8 cellular contexts compared by ENCODE assay signal in the genomic region with DNA sequence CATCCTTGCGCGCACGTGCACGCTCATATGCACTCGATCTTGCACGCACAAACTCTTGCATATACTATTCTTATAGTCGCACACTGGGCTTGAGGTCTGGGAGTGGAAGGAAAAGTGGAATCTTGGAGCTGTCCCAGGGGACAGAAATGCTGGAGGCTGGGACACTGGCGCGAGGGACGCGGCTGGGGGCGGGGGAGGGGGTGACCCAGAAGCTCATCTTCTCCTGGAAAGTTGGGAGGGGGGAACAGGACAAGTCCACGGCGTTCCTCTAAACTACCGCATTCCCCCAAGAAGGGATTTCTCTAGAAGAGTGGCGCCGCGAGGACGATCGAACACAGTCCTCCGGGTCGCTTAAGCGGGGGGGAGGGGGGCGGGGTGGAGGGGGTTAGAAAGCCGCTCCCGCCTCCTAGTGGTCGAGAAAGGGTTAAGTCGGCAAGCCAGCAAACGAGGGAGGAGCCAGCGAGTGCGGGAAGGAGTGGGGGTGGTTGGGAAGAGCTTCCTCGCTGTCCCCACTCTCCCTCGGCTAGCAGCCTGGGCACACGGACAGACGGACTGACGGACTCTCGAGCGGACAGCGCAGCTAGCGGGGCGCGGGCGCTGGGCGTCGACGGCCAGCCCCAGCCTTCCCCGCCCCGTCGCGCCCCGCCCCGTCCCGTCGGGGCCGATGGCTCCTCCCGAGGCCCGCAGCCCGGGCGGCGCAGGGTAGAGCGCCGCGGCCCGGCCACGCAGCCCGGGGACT. TPM values are rescaled to one million over a fixed set of nuclear protein-coding genes. Genes with fewer than 3 reads are reported as not detected.
DNase-seq lines count a peak whose midpoint lies in the region; ATAC-seq, FAIRE-seq and TF ChIP-seq lines count a peak whose summit lies in the region.

RTN4RL2 (plus strand) TSS at position 512 of the 739 bp plus-strand sequence. CDS start 338 bp downstream, outside the sequence.

- H3K27ac ChIP-seq in CD8-positive, alpha-beta memory T cell (ENCODE audit: low read depth, low read length), result no peak within 1 kb of the TSS
- H3K27ac ChIP-seq in GM23248 (no peak within 1 kb of the TSS), H1 (ENCODE audit: low read depth, low read length) (no peak within 1 kb of the TSS), tibial nerve (no peak within 1 kb of the TSS)

- H3K27ac Mint-ChIP-seq in CD8-positive, alpha-beta memory T cell, result peak within 1 kb of the TSS in 6 of 8 donors; percentile 5 to 66 (median 47)

- H3K56ac ChIP-seq in H1 (replicated peaks; ENCODE audit: insufficient read length, low read depth, low read length), result no peak within 1 kb of the TSS

- peak within 1 kb of the TSS; percentile 71 for H3K4me3 ChIP-seq in CD8-positive, alpha-beta memory T cell (ENCODE audit: low read length)
- H3K4me3 ChIP-seq in GM23248 (peak within 1 kb of the TSS; percentile 66), H1 (ENCODE audit: extremely low read depth in 1 of 4, insufficient read depth in 2 of 4, low read depth in 3 of 4, low read length in 4 of 4) (peak within 1 kb of the TSS; percentile 62 to 97 (median 74)), mucosa of descending colon (no peak within 1 kb of the TSS), tibial nerve (peak within 1 kb of the TSS; percentile 16 to 49 (median 31))

- 0 to 2% methylated on average over 21 to 35 of the region's 66 CpGs for WGBS in GM23248 (ENCODE audit: low coverage in 1 of 2, low lambda C conversion rate in 2 of 2, missing lambda C conversion rate in 2 of 2), 2 experiments
- WGBS in H1 (ENCODE audit: extremely low coverage in 1 of 2, insufficient coverage in 1 of 2, insufficient read length in 1 of 2, insufficient replicate concordance in 2 of 2, low coverage in 1 of 2, low lambda C conversion rate in 2 of 2, missing lambda C conversion rate in 1 of 2), 2 experiments, result 0% methylated on average over 15 of the region's 66 CpGs; no CpG with 5 or more reads in 1 of the 2 experiments
- WGBS in tibial nerve, 2 donors, result 0 to 1% methylated on average over 33 to 37 of the region's 66 CpGs

- POLR2A ChIA-PET in CD8-positive, alpha-beta memory T cell (lab: Charles Lee), result interaction anchor here (0.6 to 1.4 kb wide), 3 partner anchors 13 to 135 kb away, joined by 3 to 4 read pairs (median 3); no protein-coding TSS in a partner anchor
- POLR2A ChIA-PET in H1 (lab: Charles Lee; ENCODE audit: partially characterized antibody), result interaction anchor here (0.8 to 10.5 kb wide), 19 partner anchors 9 to 281 kb away, joined by 3 to 141 read pairs (median 4); partner anchors contain the start of genes SELENOH, SLC43A1, TIMM10 and TNKS1BP1

- H3K9ac ChIP-seq in GM23248 (peak within 1 kb of the TSS; percentile 31; the same call in 1 of the 2 replicates), H1 (replicated peaks in 1 of 4; ENCODE audit: extremely low read depth in 1 of 4, low read depth in 3 of 4, low read length in 3 of 4) (peak within 1 kb of the TSS in 2 of 4 experiments; percentile 3 to 25; a peak in 4 of 7 replicates)

- H3K4me1 Mint-ChIP-seq in CD8-positive, alpha-beta memory T cell, result peaks cover 28 to 43% (median 34%) of the 10 kb centered on the region in 3 donors

- H3K9me3 Mint-ChIP-seq in CD8-positive, alpha-beta memory T cell, result no peaks in the 10 kb centered on the region

- H2BK5ac ChIP-seq in H1 (ENCODE audit: low read depth, low read length), result peak within 1 kb of the TSS; percentile 52; the same call in 1 of the 2 replicates

- H3K14ac ChIP-seq in H1 (ENCODE audit: insufficient read length), result no peak within 1 kb of the TSS

- H3K23ac ChIP-seq in H1 (ENCODE audit: insufficient read length), result no peak within 1 kb of the TSS

- peaks cover 27% of the 10 kb centered on the region for H3K27me3 ChIP-seq in CD8-positive, alpha-beta memory T cell (ENCODE audit: insufficient read depth, low read length, poor library complexity, severe bottlenecking)
- H3K27me3 ChIP-seq in GM23248 (replicated peaks; ENCODE audit: insufficient read depth), result peaks cover 10% of the 10 kb centered on the region
- peaks cover 8 to 36% (median 27%) of the 10 kb centered on the region in 4 experiments for H3K27me3 ChIP-seq in H1 (replicated peaks in 1 of 4; ENCODE audit: control insufficient read depth in 3 of 4, extremely low read depth in 1 of 4, insufficient read depth in 3 of 4, low read length in 3 of 4)
- H3K27me3 ChIP-seq in tibial nerve, result peaks cover 2 to 68% of the 10 kb centered on the region in 2 donors

- TF ChIP-seq RAD21 in H1 (IDR thresholded peaks at IDR 0.05 in 1 of 2, conservative IDR thresholded peaks at IDR 0.05 in 1 of 2; ENCODE audit: low read depth in 2 of 2, low read length in 2 of 2), result no peak

- H3K4ac ChIP-seq in H1 (replicated peaks; ENCODE audit: insufficient read length, low read depth, low read length), result no peak within 1 kb of the TSS

- H3K9me2 ChIP-seq in GM23248 (ENCODE audit: insufficient read depth), result no peaks in the 10 kb centered on the region

- H2AK5ac ChIP-seq in H1 (ENCODE audit: low read depth, low read length), result no peak within 1 kb of the TSS; the same call in 1 of the 2 replicates

- no peak within 1 kb of the TSS for H4K91ac ChIP-seq in H1 (replicated peaks; ENCODE audit: insufficient read length, low read length)

- peak within 1 kb of the TSS; percentile 69 to 90 (median 84) for H3K4me3 Mint-ChIP-seq in CD8-positive, alpha-beta memory T cell

- no peaks in the 10 kb centered on the region for H3F3A ChIP-seq in GM23248 (ENCODE audit: insufficient read depth)

- H3K27me3 Mint-ChIP-seq in CD8-positive, alpha-beta memory T cell, result peaks cover 29 to 34% of the 10 kb centered on the region in 2 donors

- H4K8ac ChIP-seq in H1 (ENCODE audit: extremely low read depth, insufficient read depth, low read length), result no peak within 1 kb of the TSS

- TF ChIP-seq CTCF in H1 (IDR thresholded peaks at IDR 0.05; ENCODE audit: control extremely low read depth in 1 of 3, insufficient read depth in 1 of 3, low read depth in 1 of 3, low read length in 3 of 3), result peak; percentile 40 to 51 (median 40)
- no peak for TF ChIP-seq CTCF in mucosa of descending colon (IDR thresholded peaks at IDR 0.05)
- peak in 1 of 5 experiments; percentile 13 for TF ChIP-seq CTCF in tibial nerve (IDR thresholded peaks at IDR 0.05)

- CTCF ChIA-PET in CD8-positive, alpha-beta memory T cell (lab: Charles Lee), result interaction anchor here (0.6 to 8.4 kb wide), 9 partner anchors 11 to 181 kb away, joined by 3 to 151 read pairs (median 4); partner anchors contain the start of genes SLC43A1 and TIMM10
- CTCF ChIA-PET in H1 (lab: Charles Lee; ENCODE audit: partially characterized antibody), result interaction anchor here (0.7 to 14.0 kb wide), 23 partner anchors 8 to 188 kb away, joined by 3 to 452 read pairs (median 5); partner anchors contain the start of genes SLC43A1, SLC43A3 and TIMM10

- H2BK15ac ChIP-seq in H1 (ENCODE audit: low read length), result 0 out of 2 replicates have a peak within 1 kb of the TSS, but pooled peaks have one; percentile 40

- no peaks in the 10 kb centered on the region for H3K36me3 ChIP-seq in CD8-positive, alpha-beta memory T cell (ENCODE audit: insufficient read depth, low read length)
- H3K36me3 ChIP-seq in GM23248 (ENCODE audit: low read depth) (no peaks in the 10 kb centered on the region), H1 (ENCODE audit: control insufficient read depth in 2 of 4, insufficient read depth in 4 of 4, low read length in 3 of 4) (no peaks in the 10 kb centered on the region), mucosa of descending colon (ENCODE audit: low read depth) (no peaks in the 10 kb centered on the region), tibial nerve (no peaks in the 10 kb centered on the region)

- in situ Hi-C loops in GM23248 (cut with MboI), result no loop called here

- DNase-seq in CD8-positive, alpha-beta memory T cell, result peak in 3 of 5 donors; percentile 12 to 18 (median 16)
- DNase-seq in GM23248, result peak; percentile 67
- DNase-seq in NCI-H2171 treated with DMSO at 0.1 percent for 48 hours (lab: John Stamatoyannopoulos, UW), result peak; percentile 85
- peak; percentile 49 for DNase-seq in activated CD4-positive, CD25-positive, alpha-beta regulatory T cell treated with anti-CD3 and anti-CD28 coated beads, Interleukin-2, amount 50 U/mL, for 72 hours
- peak in 1 of 2 experiments; percentile 86 for DNase-seq in H1 (ENCODE audit: low read depth in 1 of 2, low spot score in 2 of 2)
- peak in 2 of 3 donors; percentile 35 to 61 for DNase-seq in mucosa of descending colon
- DNase-seq in tibial nerve (ENCODE audit: low spot score in 2 of 2), result no peak
- DNase-seq in mesenteric fat pad (ENCODE audit: low spot score), result no peak

- peak within 1 kb of the TSS; percentile 80; the same call in 1 of the 2 replicates for H2BK12ac ChIP-seq in H1 (ENCODE audit: low read depth, low read length)

- peaks cover 3% of the 10 kb centered on the region; the same call in 1 of the 2 replicates for H3K79me1 ChIP-seq in H1 (ENCODE audit: low read depth, low read length)

- H2BK120ac ChIP-seq in H1 (replicated peaks; ENCODE audit: low read depth, low read length), result no peak within 1 kb of the TSS

- H3K18ac ChIP-seq in H1 (ENCODE audit: extremely low read depth, low read length), result peak within 1 kb of the TSS; percentile 48

- peak; percentile 66 for ATAC-seq in mucosa of descending colon

- TF ChIP-seq EP300 in H1 (IDR thresholded peaks at IDR 0.05; ENCODE audit: borderline replicate concordance in 1 of 2, low read depth in 2 of 2, low read length in 2 of 2), result no peak
- TF ChIP-seq EP300 in tibial nerve (IDR thresholded peaks at IDR 0.05), result no peak

- H3K9me3 ChIP-seq in CD8-positive, alpha-beta memory T cell (ENCODE audit: low read length), result no peaks in the 10 kb centered on the region
- no peaks in the 10 kb centered on the region for H3K9me3 ChIP-seq in GM23248 (ENCODE audit: low read depth)
- no peaks in the 10 kb centered on the region for H3K9me3 ChIP-seq in H1 (ENCODE audit: insufficient read depth in 2 of 2, low read depth in 1 of 2, low read length in 1 of 2)
- H3K9me3 ChIP-seq in mucosa of descending colon, result no peaks in the 10 kb centered on the region
- H3K9me3 ChIP-seq in tibial nerve, result no peaks in the 10 kb centered on the region

- no peaks in the 10 kb centered on the region for H3K79me2 ChIP-seq in GM23248 (ENCODE audit: insufficient read depth)
- H3K79me2 ChIP-seq in H1 (ENCODE audit: control insufficient read depth in 1 of 2, insufficient read depth in 2 of 2, low read length in 2 of 2), result peaks cover 0 to 21% of the 10 kb centered on the region in 2 experiments; a peak in 2 of 4 replicates

- peak within 1 kb of the TSS; percentile 68 for H3K4me2 ChIP-seq in GM23248 (ENCODE audit: unreplicated experiment)
- H3K4me2 ChIP-seq in H1 (ENCODE audit: insufficient read depth in 1 of 2, low read depth in 2 of 2, low read length in 2 of 2), result peak within 1 kb of the TSS; percentile 84 to 99

- peaks cover 29% of the 10 kb centered on the region for H3K4me1 ChIP-seq in CD8-positive, alpha-beta memory T cell (ENCODE audit: insufficient read depth, low read length)
- H3K4me1 ChIP-seq in GM23248 (ENCODE audit: insufficient read depth) (no peaks in the 10 kb centered on the region; the same call in 1 of the 2 replicates), H1 (replicated peaks in 1 of 4; ENCODE audit: control insufficient read depth in 3 of 4, insufficient read depth in 4 of 4, low read length in 3 of 4) (peaks cover 5 to 50% (median 37%) of the 10 kb centered on the region in 4 experiments), mucosa of descending colon (ENCODE audit: low read depth) (peaks cover 31% of the 10 kb centered on the region), tibial nerve (peaks cover 0 to 44% (median 29%) of the 10 kb centered on the region in 4 donors)

- peaks cover 0 to 2% (median 0%) of the 10 kb centered on the region in 3 donors for H3K36me3 Mint-ChIP-seq in CD8-positive, alpha-beta memory T cell

- H3K23me2 ChIP-seq in H1 (ENCODE audit: low read depth, low read length), result peaks cover 24% of the 10 kb centered on the region

- TF ChIP-seq POLR2A in H1 (IDR thresholded peaks at IDR 0.05; ENCODE audit: control extremely low read depth in 1 of 2, low read depth in 2 of 2, low read length in 2 of 2) (no peak), tibial nerve (IDR thresholded peaks at IDR 0.05) (no peak)

- H2BK20ac ChIP-seq in H1 (ENCODE audit: low read length), result 0 out of 2 replicates have a peak within 1 kb of the TSS, but pooled peaks have one; percentile 61

- no peak within 1 kb of the TSS for H4K5ac ChIP-seq in H1 (ENCODE audit: insufficient read length, low read depth, low read length)

- H2AFZ ChIP-seq in GM23248, result peak within 1 kb of the TSS; percentile 77; the same call in 1 of the 2 replicates
- H2AFZ ChIP-seq in H1 (ENCODE audit: low read length), result no peak within 1 kb of the TSS

- no peaks in the 10 kb centered on the region for H4K20me1 ChIP-seq in GM23248 (ENCODE audit: insufficient read depth)
- peaks cover 0 to 2% of the 10 kb centered on the region in 2 experiments for H4K20me1 ChIP-seq in H1 (replicated peaks in 1 of 2; ENCODE audit: control insufficient read depth in 1 of 2, insufficient read depth in 2 of 2, low read length in 2 of 2)

- intact Hi-C loops in mucosa of descending colon (cut with DNase I, micrococcal nuclease), result loop anchor here in 1 of 2 donors (10.0 kb wide), 1 partner anchor 1055 kb away; no protein-coding TSS in a partner anchor

- no peak for FAIRE-seq in H1 (lab: Jason Lieb, UNC)

RNA-seq across cellular contexts. Expression of gene RTN4RL2, which starts in this region (rescaled TPM):
- total RNA-seq in CD8-positive, alpha-beta memory T cell, result under 1 TPM; 0.24 to 0.27 TPM
- 0.28 TPM for polyA plus RNA-seq in CD8-positive, alpha-beta memory T cell
- 0.32 TPM in 1 of 2 replicates, not detected in the other for total RNA-seq in GM23248 (2014; rRNA removed; shearing (Covaris generic))
- polyA plus RNA-seq in GM23248 (2016; fragmentation: Nextera tagmentation; extraction: Ambion mirVana), result 0.80 and 1.1 TPM in 2 replicates
- total RNA-seq in H1 (2021; fragmentation: NEBNext Ultra II Directional; extraction: Animal tissue kit (Norgen Biotek cat#: 25700)), result 23.7 and 24.4 TPM in 2 replicates
- polyA plus RNA-seq in H1 (2011; rRNA removed), result 11.4 and 17.3 TPM in 2 replicates
- 4.4 TPM for polyA plus RNA-seq in H1 (2011; cell fraction: cytosol; rRNA removed)
- 11.2 TPM for polyA plus RNA-seq in H1 (2011; cell fraction: nucleus; rRNA removed)
- 13.1 to 33.1 TPM (median 28.5 TPM) in 4 replicates for polyA plus RNA-seq in H1 (2012, experiment 1 of 2)
- 15.1 TPM for polyA plus RNA-seq in H1 (2012, experiment 2 of 2)
- 25.6 TPM for polyA plus RNA-seq in H1 (2013, experiment 1 of 2)
- 28.8 TPM for polyA plus RNA-seq in H1 (2013, experiment 2 of 2)
- polyA minus RNA-seq in H1 (2011; rRNA and poly(A)+ RNA removed), result 3.2 and 3.9 TPM in 2 replicates
- 16.0 TPM for polyA minus RNA-seq in H1 (2011; cell fraction: cytosol; rRNA and poly(A)+ RNA removed)
- polyA minus RNA-seq in H1 (2011; cell fraction: nucleus; rRNA and poly(A)+ RNA removed), result 12.4 TPM
- under 1 TPM; 0.38 to 0.73 (median 0.48) TPM for total RNA-seq in mucosa of descending colon
- 1 to 10 TPM in 1 of 4 donors, under 1 TPM in 2, not detected in 1; 0.20 to 1.5 (median 0.42) TPM for total RNA-seq in tibial nerve
- total RNA-seq in mesenteric fat pad, result 2.8 TPM

Comparison
In these comparisons a context has a peak if more than half of its experiments do, and no peak if none do; other contexts are left out.
1. Peak in DNase-seq and H3K4me3 ChIP-seq in CD8-positive, alpha-beta memory T cell; RNA of the gene not detected or under 1 TPM.
2. Peak in DNase-seq and ATAC-seq in mucosa of descending colon; RNA of the gene not detected or under 1 TPM.
3. DNase-seq: peak in GM23248 (single experiment), NCI-H2171 treated with DMSO at 0.1 percent for 48 hours (single experiment) and activated CD4-positive, CD25-positive, alpha-beta regulatory T cell treated with anti-CD3 and anti-CD28 coated beads, Interleukin-2, amount 50 U/mL, for 72 hours (single experiment); none in tibial nerve (0 of 2) and mesenteric fat pad (single experiment).